ENCODE assay signal across 8 cellular contexts in genomic region chr19:10701955-10702307, GRCh38. TPM values are rescaled to one million over a fixed set of nuclear protein-coding genes. Genes with fewer than 3 reads are reported as not detected.
DNase-seq lines count a peak whose midpoint lies in the region; ATAC-seq and TF ChIP-seq lines count a peak whose summit lies in the region.

No MANE protein-coding gene starts in this region.

- intact Hi-C loops in mucosa of descending colon (cut with DNase I, micrococcal nuclease): no loop called here
- intact Hi-C loops in vagina (cut with DNase I): no loop called here

- no peaks in the 10 kb centered on the region for H3K9me3 ChIP-seq in duodenal mucosa (ENCODE audit: control insufficient read depth in 1 of 2, low read length in 2 of 2)
- H3K9me3 ChIP-seq in mucosa of descending colon: no peaks in the 10 kb centered on the region
- no peaks in the 10 kb centered on the region for H3K9me3 ChIP-seq in vagina

- peak overlapping the region; percentile 62 to 78 for H3K9ac ChIP-seq in duodenal mucosa (ENCODE audit: low read depth in 1 of 2, low read length in 2 of 2)

- H3K4me1 ChIP-seq in duodenal mucosa (ENCODE audit: control insufficient read depth in 1 of 2, insufficient read depth in 2 of 2, low read length in 2 of 2): peaks cover 4 to 11% of the 10 kb centered on the region in 2 donors
- H3K4me1 ChIP-seq in mucosa of descending colon (ENCODE audit: low read depth): no peaks in the 10 kb centered on the region
- H3K4me1 ChIP-seq in vagina: peaks cover 12% of the 10 kb centered on the region

- H3K4me3 ChIP-seq in duodenal mucosa (ENCODE audit: low read depth in 1 of 2, low read length in 2 of 2): peak overlapping the region; percentile 96 to 98
- peak overlapping the region; percentile 63 for H3K4me3 ChIP-seq in mucosa of descending colon
- H3K4me3 ChIP-seq in vagina: peak overlapping the region; percentile 68 to 79

- TF ChIP-seq CTCF in mucosa of descending colon (IDR thresholded peaks at IDR 0.05) (no peak), vagina (IDR thresholded peaks at IDR 0.05) (no peak)

- no peak overlapping the region for H3K27ac ChIP-seq in duodenal mucosa (ENCODE audit: low read depth, low read length)
- H3K27ac ChIP-seq in vagina: no peak overlapping the region

- DNase-seq in NCI-H748 (lab: John Stamatoyannopoulos, UW; ENCODE audit: unreplicated experiment) (peak; percentile 54), NCI-H748 treated with DMSO at 0.1 percent for 48 hours (lab: John Stamatoyannopoulos, UW) (no peak), RPMI8226 (peak; percentile 54), mucosa of descending colon (peak in 2 of 3 donors; percentile 40 to 55), vagina (ENCODE audit: extremely low spot score in 2 of 2) (no peak)

- H3K36me3 ChIP-seq in duodenal mucosa (ENCODE audit: control insufficient read depth in 1 of 2, insufficient read depth in 2 of 2, low read length in 2 of 2) (peaks cover 0 to under 1% of the 10 kb centered on the region in 2 donors), mucosa of descending colon (ENCODE audit: low read depth) (no peaks in the 10 kb centered on the region), vagina (no peaks in the 10 kb centered on the region)

- H3K27me3 ChIP-seq in duodenal mucosa (ENCODE audit: control insufficient read depth in 1 of 2, insufficient read depth in 2 of 2, low read length in 2 of 2): no peaks in the 10 kb centered on the region
- H3K27me3 ChIP-seq in vagina: no peaks in the 10 kb centered on the region

- TF ChIP-seq POLR2A in vagina (IDR thresholded peaks at IDR 0.05): no peak

- ATAC-seq in HG02973 (IDR thresholded peaks at IDR 0.05; ENCODE audit: unreplicated experiment): peak; percentile 41
- peak; percentile 54 for ATAC-seq in mucosa of descending colon
- ATAC-seq in GM19463 (IDR thresholded peaks at IDR 0.05; ENCODE audit: unreplicated experiment): no peak

RNA-seq across cellular contexts. Expression of gene QTRT1, which starts 0.7 kb away (rescaled TPM):
- total RNA-seq in mucosa of descending colon (100 to 1,000 TPM in 2 of 3 donors, 10 to 100 TPM in 1; 57.8 to 107 (median 101) TPM), vagina (36.3 TPM)

RNA-seq across cellular contexts. Expression of gene DNM2, which starts 15.9 kb away (rescaled TPM):
- 100 to 1,000 TPM; 318 to 602 (median 562) TPM for total RNA-seq in mucosa of descending colon
- total RNA-seq in vagina: 128 TPM

RNA-seq across cellular contexts. Expression of gene ILF3, which starts 47.8 kb away (rescaled TPM):
- total RNA-seq in mucosa of descending colon (100 to 1,000 TPM; 151 to 213 (median 178) TPM), vagina (125 TPM)

Comparison
In these comparisons a context has a peak if more than half of its experiments do, and no peak if none do; other contexts are left out.
1. DNase-seq: peak in NCI-H748 (single experiment), RPMI8226 (single experiment) and mucosa of descending colon (2 of 3); none in NCI-H748 treated with DMSO at 0.1 percent for 48 hours (single experiment) and vagina (0 of 2).
2. Peak in every context shown above with its lines, with median percentiles within 50 percentile points of each other: H3K4me3 ChIP-seq.